Comparison of ENCODE assay signal across 8 cellular contexts in the genomic region with DNA sequence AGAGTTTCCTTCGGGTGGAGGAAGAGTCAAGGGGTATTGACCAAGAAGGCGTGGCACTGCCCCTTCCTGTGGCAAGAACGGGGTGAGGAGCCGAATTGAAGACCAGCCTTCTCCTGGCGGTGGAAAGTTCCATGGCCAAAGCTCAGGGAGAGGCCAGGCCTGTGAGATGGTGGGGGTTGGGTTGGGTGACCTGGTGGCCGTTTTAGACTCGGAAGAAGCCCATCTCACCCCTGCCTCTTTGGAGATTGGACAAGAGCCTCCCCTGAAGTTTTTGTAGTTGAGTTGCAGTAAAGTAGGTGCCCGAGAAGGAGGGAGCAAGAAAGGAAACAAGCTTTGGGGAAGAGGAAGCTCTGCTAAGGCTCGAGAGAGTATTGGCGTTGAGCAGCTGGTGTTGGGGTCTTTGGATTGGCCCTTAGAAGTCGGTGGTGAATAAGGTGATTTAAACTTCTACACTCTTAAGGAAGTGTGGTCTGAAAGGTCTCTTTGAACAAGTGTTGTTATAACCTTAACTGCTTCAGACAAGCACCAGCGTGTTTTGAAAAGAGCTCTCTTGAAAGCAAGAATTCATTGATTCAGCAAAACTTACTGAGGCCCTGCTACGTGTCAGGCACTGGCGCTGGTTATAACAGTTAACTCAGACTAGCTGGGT. TPM values are rescaled to one million over a fixed set of nuclear protein-coding genes. Genes with fewer than 3 reads are reported as not detected.
A peak's percentile ranks its signal among the peaks of the same experiment; 100 is the strongest.
DNase-seq lines count a peak whose midpoint lies in the region; ATAC-seq, FAIRE-seq and TF ChIP-seq lines count a peak whose summit lies in the region.

No MANE protein-coding gene starts in this region.

- peaks cover 58% of the 10 kb centered on the region for H3K4me1 Mint-ChIP-seq in nephron progenitor cell

- dilution Hi-C loops in endothelial cell of umbilical vein (cut with MboI; ENCODE audit: extremely low pct_ligation_motif_present, low sequenced_read_pairs), result no loop called here

- H3K9me3 Mint-ChIP-seq in nephron progenitor cell, result no peaks in the 10 kb centered on the region

- CTCF ChIA-PET in Panc1 (lab: Charles Lee) (interaction anchor here (0.6 to 1.0 kb wide), 2 partner anchors 28 to 33 kb away, joined by 3 to 6 read pairs; no protein-coding TSS in a partner anchor), endothelial cell of umbilical vein (lab: Charles Lee) (interaction anchor here (0.8 to 1.7 kb wide), 8 partner anchors 9 to 109 kb away, joined by 3 to 14 read pairs (median 4); partner anchors contain the start of genes PPP1R14A and PSMD8)

- no peaks in the 10 kb centered on the region for H3K36me3 Mint-ChIP-seq in nephron progenitor cell (ENCODE audit: low read depth)

- H3K4me3 ChIP-seq in GM08714 (ENCODE audit: low read length) (peak overlapping the region; percentile 50; the same call in 1 of the 2 replicates), Panc1 (ENCODE audit: low read depth in 2 of 2, low read length in 2 of 2) (peak overlapping the region; percentile 65 to 97), endothelial cell of umbilical vein (replicated peaks in 1 of 3; ENCODE audit: insufficient read depth in 1 of 3, low read depth in 1 of 3, low read length in 3 of 3) (peak overlapping the region in 1 of 3 experiments; percentile 47)

- POLR2A ChIA-PET in Panc1 (lab: Charles Lee), result interaction anchor here (0.6 to 0.7 kb wide), 3 partner anchors 8 to 212 kb away, joined by 3 to 7 read pairs (median 7); no protein-coding TSS in a partner anchor
- POLR2A ChIA-PET in endothelial cell of umbilical vein (lab: Charles Lee), result interaction anchor here (0.6 kb wide), 1 partner anchor 25 kb away, joined by 6 read pairs; no protein-coding TSS in a partner anchor

- H3K27ac Mint-ChIP-seq in nephron progenitor cell, result peak overlapping the region; percentile 64

- no peak for TF ChIP-seq POLR2A in endothelial cell of umbilical vein (IDR thresholded peaks at IDR 0.05; ENCODE audit: low read depth, low read length)

- no peaks in the 10 kb centered on the region for H3K9me1 ChIP-seq in endothelial cell of umbilical vein (replicated peaks; ENCODE audit: control insufficient read depth, extremely low read depth, insufficient read depth, low read length)

- ATAC-seq in Panc1 (peak; percentile 37), HG03571 (IDR thresholded peaks at IDR 0.05; ENCODE audit: unreplicated experiment) (no peak)

- no peak overlapping the region for H3K4me2 ChIP-seq in endothelial cell of umbilical vein (ENCODE audit: insufficient read depth, low read length)

- H3K36me3 ChIP-seq in Panc1 (ENCODE audit: control insufficient read depth, insufficient read depth, low read length) (no peaks in the 10 kb centered on the region), endothelial cell of umbilical vein (ENCODE audit: control insufficient read depth in 2 of 2, extremely low read depth in 1 of 2, insufficient read depth in 2 of 2, low read length in 2 of 2) (no peaks in the 10 kb centered on the region)

- H3K4me1 ChIP-seq in Panc1 (ENCODE audit: control insufficient read depth, insufficient read depth, low read length) (peaks cover 46% of the 10 kb centered on the region), endothelial cell of umbilical vein (ENCODE audit: control insufficient read depth, extremely low read depth, insufficient read depth, low read length) (peaks cover 24% of the 10 kb centered on the region)

- peak; percentile 35 for FAIRE-seq in endothelial cell of umbilical vein (lab: Jason Lieb, UNC)

- H3K27me3 Mint-ChIP-seq in nephron progenitor cell (ENCODE audit: low read depth, poor library complexity), result peaks cover 12% of the 10 kb centered on the region

- TF ChIP-seq CTCF in Panc1 (IDR thresholded peaks at IDR 0.05) (no peak), endothelial cell of umbilical vein (IDR thresholded peaks at IDR 0.05; ENCODE audit: extremely low read depth in 1 of 2, insufficient read depth in 1 of 2, low read depth in 1 of 2, low read length in 2 of 2) (no peak), nephron progenitor cell (IDR thresholded peaks at IDR 0.05) (no peak), GM20000 (IDR thresholded peaks at IDR 0.05; ENCODE audit: extremely low read depth, missing control alignments) (no peak)

- no peaks in the 10 kb centered on the region for H4K20me1 ChIP-seq in endothelial cell of umbilical vein (replicated peaks; ENCODE audit: control insufficient read depth, extremely low read depth, insufficient read depth, low read length)

- H2AFZ ChIP-seq in endothelial cell of umbilical vein (ENCODE audit: low read depth, low read length), result peak overlapping the region; percentile 39

- H3K27me3 ChIP-seq in Panc1 (ENCODE audit: control insufficient read depth, insufficient read depth, low read length) (no peaks in the 10 kb centered on the region), endothelial cell of umbilical vein (ENCODE audit: control insufficient read depth in 2 of 2, insufficient read depth in 2 of 2, low read length in 2 of 2) (no peaks in the 10 kb centered on the region)

- H3K27ac ChIP-seq in Panc1 (ENCODE audit: low read length), result peak overlapping the region; percentile 99
- no peak overlapping the region for H3K27ac ChIP-seq in endothelial cell of umbilical vein (ENCODE audit: insufficient read depth, low read depth, low read length)

- no peaks in the 10 kb centered on the region for H3K79me2 ChIP-seq in endothelial cell of umbilical vein (ENCODE audit: control insufficient read depth, insufficient read depth, low read length)

- H3K4me3 Mint-ChIP-seq in nephron progenitor cell, result peak overlapping the region; percentile 92

- no peaks in the 10 kb centered on the region for H3K9me3 ChIP-seq in Panc1 (ENCODE audit: control insufficient read depth, insufficient read depth, low read depth, low read length)
- no peaks in the 10 kb centered on the region for H3K9me3 ChIP-seq in endothelial cell of umbilical vein (replicated peaks; ENCODE audit: control insufficient read depth, insufficient read depth, low read length)

- in situ Hi-C loops in Panc1 (cut with HindIII; ENCODE audit: low pct_unique_long_range_greater_than_20kb, low sequenced_read_pairs), result no loop called here

- intact Hi-C loops in Panc1 (cut with micrococcal nuclease; ENCODE audit: unreplicated experiment) (no loop called here), endothelial cell of umbilical vein (cut with micrococcal nuclease) (loop anchor here (2.0 kb wide), 1 partner anchor 51 kb away; no protein-coding TSS in a partner anchor)

- BruUV-seq in Panc1 (replicated peaks; lab: Mats Ljungman, UMichigan) (TSS peak; percentile 87), endothelial cell of umbilical vein (replicated peaks; lab: Mats Ljungman, UMichigan) (no TSS peak)

- no peak for DNase-seq in Panc1 (ENCODE audit: low read depth, low spot score)
- DNase-seq in endothelial cell of umbilical vein (ENCODE audit: low read depth, low spot score), result no peak
- DNase-seq in nephron progenitor cell, result no peak
- DNase-seq in GM20000 (ENCODE audit: low spot score), result no peak
- DNase-seq in H4 (ENCODE audit: low spot score), result no peak
- DNase-seq in activated gamma-delta T cell treated with Interleukin-2 at 50 U/mL for 16 hours, result no peak

- no peak overlapping the region for H3K9ac ChIP-seq in endothelial cell of umbilical vein (replicated peaks; ENCODE audit: extremely low read depth, insufficient read depth, low read length)

RNA-seq across cellular contexts. Expression of gene SPINT2, which starts 1.0 kb away (rescaled TPM):
- 1,006 TPM for total RNA-seq in Panc1 (2021; ENCODE audit: unreplicated experiment)
- 1,788 TPM for polyA plus RNA-seq in Panc1 (2012; ENCODE audit: insufficient read length)
- 20.1 and 46.6 TPM in 2 replicates for total RNA-seq in endothelial cell of umbilical vein
- polyA plus RNA-seq in endothelial cell of umbilical vein, result 23.9 and 28.9 TPM in 2 replicates
- polyA plus RNA-seq in endothelial cell of umbilical vein (2011; cell fraction: cytosol; rRNA removed), result 14.4 and 20.2 TPM in 2 replicates
- 6.2 and 9.5 TPM in 2 replicates for polyA plus RNA-seq in endothelial cell of umbilical vein (2011; cell fraction: nucleus; rRNA removed)
- 1.2 and 2.5 TPM in 2 replicates for polyA plus RNA-seq in endothelial cell of umbilical vein (2012)
- polyA minus RNA-seq in endothelial cell of umbilical vein, result 9.6 and 13.0 TPM in 2 replicates
- 4.6 TPM for polyA minus RNA-seq in endothelial cell of umbilical vein (2011; cell fraction: cytosol; rRNA and poly(A)+ RNA removed)
- polyA minus RNA-seq in endothelial cell of umbilical vein (2011; cell fraction: nucleus; rRNA and poly(A)+ RNA removed), result 1.3 and 2.5 TPM in 2 replicates
- 1.1 TPM in 1 of 2 replicates, not detected in the other for total RNA-seq in H4 (2014; rRNA removed; shearing (Covaris generic))

RNA-seq across cellular contexts. Expression of gene PPP1R14A, which starts 9.2 kb away (rescaled TPM):
- total RNA-seq in Panc1 (2021; ENCODE audit: unreplicated experiment) (356 TPM), endothelial cell of umbilical vein (5.3 and 16.3 TPM in 2 replicates)
- 915 TPM for polyA plus RNA-seq in Panc1 (2012; ENCODE audit: insufficient read length)
- polyA plus RNA-seq in endothelial cell of umbilical vein, result 3.0 and 5.9 TPM in 2 replicates
- 2.0 and 2.7 TPM in 2 replicates for polyA plus RNA-seq in endothelial cell of umbilical vein (2011; cell fraction: cytosol; rRNA removed)
- 1.0 and 1.3 TPM in 2 replicates for polyA plus RNA-seq in endothelial cell of umbilical vein (2011; cell fraction: nucleus; rRNA removed)
- 0.88 and 1.4 TPM in 2 replicates for polyA plus RNA-seq in endothelial cell of umbilical vein (2012)
- polyA minus RNA-seq in endothelial cell of umbilical vein, result 0.64 and 1.3 TPM in 2 replicates
- not detected for polyA minus RNA-seq in endothelial cell of umbilical vein (2011; cell fraction: cytosol; rRNA and poly(A)+ RNA removed)
- not detected in 2 replicates for polyA minus RNA-seq in endothelial cell of umbilical vein (2011; cell fraction: nucleus; rRNA and poly(A)+ RNA removed)
- total RNA-seq in H4 (2014; rRNA removed; shearing (Covaris generic)), result not detected in 2 replicates

RNA-seq across cellular contexts. Expression of gene C19orf33, which starts 38.7 kb away (rescaled TPM):
- total RNA-seq in Panc1 (2021; ENCODE audit: unreplicated experiment), result 201 TPM
- polyA plus RNA-seq in Panc1 (2012; ENCODE audit: insufficient read length), result 306 TPM
- total RNA-seq in endothelial cell of umbilical vein, result 4.3 and 18.9 TPM in 2 replicates
- 34.1 and 54.0 TPM in 2 replicates for polyA plus RNA-seq in endothelial cell of umbilical vein
- 17.2 and 25.8 TPM in 2 replicates for polyA plus RNA-seq in endothelial cell of umbilical vein (2011; cell fraction: cytosol; rRNA removed)
- polyA plus RNA-seq in endothelial cell of umbilical vein (2011; cell fraction: nucleus; rRNA removed), result 4.3 and 6.0 TPM in 2 replicates
- polyA plus RNA-seq in endothelial cell of umbilical vein (2012), result 22.5 and 28.9 TPM in 2 replicates
- 3.1 and 3.6 TPM in 2 replicates for polyA minus RNA-seq in endothelial cell of umbilical vein
- polyA minus RNA-seq in endothelial cell of umbilical vein (2011; cell fraction: cytosol; rRNA and poly(A)+ RNA removed), result 38.8 TPM
- polyA minus RNA-seq in endothelial cell of umbilical vein (2011; cell fraction: nucleus; rRNA and poly(A)+ RNA removed), result 2.6 TPM in 1 of 2 replicates, not detected in the other
- 2.7 TPM in 1 of 2 replicates, not detected in the other for total RNA-seq in H4 (2014; rRNA removed; shearing (Covaris generic))

RNA-seq across cellular contexts. Expression of gene DPF1, which starts 41.3 kb away (rescaled TPM):
- total RNA-seq in Panc1 (2021; ENCODE audit: unreplicated experiment) (7.5 TPM), endothelial cell of umbilical vein (3.9 and 5.0 TPM in 2 replicates)
- 5.0 TPM for polyA plus RNA-seq in Panc1 (2012; ENCODE audit: insufficient read length)
- 1.6 and 2.0 TPM in 2 replicates for polyA plus RNA-seq in endothelial cell of umbilical vein
- polyA plus RNA-seq in endothelial cell of umbilical vein (2011; cell fraction: cytosol; rRNA removed), result 1.4 and 1.7 TPM in 2 replicates
- 2.0 and 3.5 TPM in 2 replicates for polyA plus RNA-seq in endothelial cell of umbilical vein (2011; cell fraction: nucleus; rRNA removed)
- polyA plus RNA-seq in endothelial cell of umbilical vein (2012), result 1.1 and 2.0 TPM in 2 replicates
- polyA minus RNA-seq in endothelial cell of umbilical vein, result 0.42 and 1.2 TPM in 2 replicates
- 0.82 TPM for polyA minus RNA-seq in endothelial cell of umbilical vein (2011; cell fraction: cytosol; rRNA and poly(A)+ RNA removed)
- 0.82 and 0.87 TPM in 2 replicates for polyA minus RNA-seq in endothelial cell of umbilical vein (2011; cell fraction: nucleus; rRNA and poly(A)+ RNA removed)
- 5.1 and 7.2 TPM in 2 replicates for total RNA-seq in H4 (2014; rRNA removed; shearing (Covaris generic))

RNA-seq across cellular contexts. Expression of gene YIF1B, which starts 50.4 kb away (rescaled TPM):
- 143 TPM for total RNA-seq in Panc1 (2021; ENCODE audit: unreplicated experiment)
- polyA plus RNA-seq in Panc1 (2012; ENCODE audit: insufficient read length), result 197 TPM
- 80.9 and 85.8 TPM in 2 replicates for total RNA-seq in endothelial cell of umbilical vein
- 249 and 345 TPM in 2 replicates for polyA plus RNA-seq in endothelial cell of umbilical vein
- polyA plus RNA-seq in endothelial cell of umbilical vein (2011; cell fraction: cytosol; rRNA removed), result 122 and 145 TPM in 2 replicates
- 62.4 and 64.9 TPM in 2 replicates for polyA plus RNA-seq in endothelial cell of umbilical vein (2011; cell fraction: nucleus; rRNA removed)
- polyA plus RNA-seq in endothelial cell of umbilical vein (2012), result 68.0 and 84.8 TPM in 2 replicates
- polyA minus RNA-seq in endothelial cell of umbilical vein, result 64.2 and 72.1 TPM in 2 replicates
- polyA minus RNA-seq in endothelial cell of umbilical vein (2011; cell fraction: cytosol; rRNA and poly(A)+ RNA removed), result 40.5 TPM
- 9.9 and 12.1 TPM in 2 replicates for polyA minus RNA-seq in endothelial cell of umbilical vein (2011; cell fraction: nucleus; rRNA and poly(A)+ RNA removed)
- total RNA-seq in H4 (2014; rRNA removed; shearing (Covaris generic)), result 138 and 146 TPM in 2 replicates

Comparison
In these comparisons a context has a peak if more than half of its experiments do, and no peak if none do; other contexts are left out.
1. RNA of gene PPP1R14A, which starts 9.2 kb away (total RNA-seq): 356 TPM in Panc1 (single experiment); 5.3 to 16.3 TPM in endothelial cell of umbilical vein and not detected in H4; every median in the first group is over 10 times any median in the second.
2. RNA of gene C19orf33, which starts 38.7 kb away (total RNA-seq): 201 TPM in Panc1 (single experiment); 4.3 to 18.9 TPM in endothelial cell of umbilical vein and 2.7 TPM in H4; every median in the first group is over 10 times any median in the second.